ENCODE assay signal across 1 cellular context in genomic region chr16:69451166-69451565, GRCh38.
TF ChIP-seq lines count a peak whose summit lies in the region.

No MANE protein-coding gene starts in this region.

TF ChIP-seq in IMR-90, 13 proteins besides CTCF, POLR2A, EP300 and RAD21:
- TF ChIP-seq, protein P1, sequence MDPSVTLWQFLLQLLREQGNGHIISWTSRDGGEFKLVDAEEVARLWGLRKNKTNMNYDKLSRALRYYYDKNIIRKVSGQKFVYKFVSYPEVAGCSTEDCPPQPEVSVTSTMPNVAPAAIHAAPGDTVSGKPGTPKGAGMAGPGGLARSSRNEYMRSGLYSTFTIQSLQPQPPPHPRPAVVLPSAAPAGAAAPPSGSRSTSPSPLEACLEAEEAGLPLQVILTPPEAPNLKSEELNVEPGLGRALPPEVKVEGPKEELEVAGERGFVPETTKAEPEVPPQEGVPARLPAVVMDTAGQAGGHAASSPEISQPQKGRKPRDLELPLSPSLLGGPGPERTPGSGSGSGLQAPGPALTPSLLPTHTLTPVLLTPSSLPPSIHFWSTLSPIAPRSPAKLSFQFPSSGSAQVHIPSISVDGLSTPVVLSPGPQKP (IDR thresholded peaks at IDR 0.05; ENCODE audit: borderline replicate concordance, low read depth, low read length) = no peak
- TF ChIP-seq RCOR1 (IDR thresholded peaks at IDR 0.05; ENCODE audit: insufficient replicate concordance, low read length) = no peak
- TF ChIP-seq CHD1 (IDR thresholded peaks at IDR 0.05; ENCODE audit: low read depth, low read length) = no peak
- TF ChIP-seq SMC3 (IDR thresholded peaks at IDR 0.05; ENCODE audit: low read depth, low read length) = no peak
- TF ChIP-seq FOS (IDR thresholded peaks at IDR 0.05; ENCODE audit: low read depth, low read length) = no peak
- TF ChIP-seq NFE2L2 (IDR thresholded peaks at IDR 0.05; ENCODE audit: low read depth, low read length) = no peak
- no peak for TF ChIP-seq USF2 (IDR thresholded peaks at IDR 0.05; ENCODE audit: low read depth, low read length)
- TF ChIP-seq MXI1 (IDR thresholded peaks at IDR 0.05; ENCODE audit: borderline replicate concordance, low read depth, low read length) = no peak
- TF ChIP-seq MAZ (IDR thresholded peaks at IDR 0.05; ENCODE audit: borderline replicate concordance, low read depth, low read length) = no peak
- no peak for TF ChIP-seq BHLHE40 (IDR thresholded peaks at IDR 0.05; ENCODE audit: low read depth, low read length)
- no peak for TF ChIP-seq RFX5 (IDR thresholded peaks at IDR 0.05; ENCODE audit: low read depth, low read length)
- TF ChIP-seq CEBPB (IDR thresholded peaks at IDR 0.05; ENCODE audit: low read depth, low read length) = no peak
- no peak for TF ChIP-seq MAFK (IDR thresholded peaks at IDR 0.05; ENCODE audit: low read depth, low read length)
